16 cellular contexts compared by ENCODE assay signal in genomic region chr7:130879191-130879590, GRCh38.
DNase-seq lines count a peak whose midpoint lies in the region; ATAC-seq, FAIRE-seq and TF ChIP-seq lines count a peak whose summit lies in the region.
"Had no signal": no experiment of that assay in that cellular context is flagged by ENCODE, and none has a peak within 500 bp of the region (broad histone marks: within the 10 kb centered on the region; RNA-seq: fewer than 3 reads in every experiment).

No MANE protein-coding gene starts in this region.

- H2AFZ ChIP-seq in PC-9 (no peak overlapping the region), endothelial cell of umbilical vein (ENCODE audit: low read depth, low read length) (no peak overlapping the region)

- H3K9me2 ChIP-seq in PC-9 (ENCODE audit: insufficient read depth): no peaks in the 10 kb centered on the region

- dilution Hi-C loops in endothelial cell of umbilical vein (cut with MboI; ENCODE audit: extremely low pct_ligation_motif_present, low sequenced_read_pairs): no loop called here

- H3K36me3 Mint-ChIP-seq in stimulated activated naive CD8-positive, alpha-beta T cell treated with anti-CD3 and anti-CD28 coated beads, Interleukin-15, Interleukin-2, amounts not matched to agents 100 ng/mL and 50 ng/mL, for 24 hours (ENCODE audit: low read depth): peaks cover 87% of the 10 kb centered on the region

- no peak overlapping the region for H3K4me3 ChIP-seq in PC-9
- no peak overlapping the region for H3K4me3 ChIP-seq in endothelial cell of umbilical vein (replicated peaks in 1 of 3; ENCODE audit: insufficient read depth in 1 of 3, low read depth in 1 of 3, low read length in 3 of 3)
- no peak overlapping the region for H3K4me3 ChIP-seq in vagina
- H3K4me3 ChIP-seq in esophagus squamous epithelium: no peak overlapping the region
- H3K4me3 ChIP-seq: Peyer's patch had no signal

- no peaks in the 10 kb centered on the region for H3K9me3 ChIP-seq in PC-9 (ENCODE audit: insufficient read depth, low read depth)
- H3K9me3 ChIP-seq in endothelial cell of umbilical vein (replicated peaks; ENCODE audit: control insufficient read depth, insufficient read depth, low read length): no peaks in the 10 kb centered on the region
- no peaks in the 10 kb centered on the region for H3K9me3 ChIP-seq in vagina
- no peaks in the 10 kb centered on the region for H3K9me3 ChIP-seq in esophagus squamous epithelium
- H3K9me3 ChIP-seq: Peyer's patch had no signal

- H3K4me3 Mint-ChIP-seq in stimulated activated naive CD8-positive, alpha-beta T cell treated with anti-CD3 and anti-CD28 coated beads, Interleukin-15, Interleukin-2, amounts not matched to agents 100 ng/mL and 50 ng/mL, for 24 hours: no peak overlapping the region

- FAIRE-seq in endothelial cell of umbilical vein (lab: Jason Lieb, UNC): no peak
- FAIRE-seq: GM12891 had no signal

- H3K4me1 Mint-ChIP-seq in stimulated activated naive CD8-positive, alpha-beta T cell treated with anti-CD3 and anti-CD28 coated beads, Interleukin-15, Interleukin-2, amounts not matched to agents 100 ng/mL and 50 ng/mL, for 24 hours (ENCODE audit: low read depth): peaks cover 29% of the 10 kb centered on the region

- H4K20me1 ChIP-seq in PC-9 (ENCODE audit: insufficient read depth): peaks cover 82% of the 10 kb centered on the region
- H4K20me1 ChIP-seq in endothelial cell of umbilical vein (replicated peaks; ENCODE audit: control insufficient read depth, extremely low read depth, insufficient read depth, low read length): peaks cover 7% of the 10 kb centered on the region

- CTCF ChIA-PET in PC-9 (lab: Charles Lee) (no interaction called here), endothelial cell of umbilical vein (lab: Charles Lee) (no interaction called here)

- BruUV-seq in PC-9 (replicated peaks; lab: Mats Ljungman, UMichigan) (no TSS peak), endothelial cell of umbilical vein (replicated peaks; lab: Mats Ljungman, UMichigan) (no TSS peak)

- no peak overlapping the region for H3K9ac ChIP-seq in endothelial cell of umbilical vein (replicated peaks; ENCODE audit: extremely low read depth, insufficient read depth, low read length)

- peaks cover 88% of the 10 kb centered on the region for H3K79me2 ChIP-seq in PC-9 (ENCODE audit: low read depth)
- H3K79me2 ChIP-seq in endothelial cell of umbilical vein (ENCODE audit: control insufficient read depth, insufficient read depth, low read length): peaks cover 94% of the 10 kb centered on the region

- TF ChIP-seq POLR2A in endothelial cell of umbilical vein (IDR thresholded peaks at IDR 0.05; ENCODE audit: low read depth, low read length): no peak
- no peak for TF ChIP-seq POLR2A in vagina (IDR thresholded peaks at IDR 0.05)
- TF ChIP-seq POLR2A in esophagus squamous epithelium (IDR thresholded peaks at IDR 0.05): no peak
- TF ChIP-seq POLR2A in GM18505 (IDR thresholded peaks at IDR 0.05; ENCODE audit: borderline replicate concordance, extremely low read depth, insufficient read depth, insufficient read length): no peak

- H3K4me2 ChIP-seq in PC-9 (no peak overlapping the region), endothelial cell of umbilical vein (ENCODE audit: insufficient read depth, low read length) (no peak overlapping the region)

- no peak for TF ChIP-seq CTCF in PC-9 (conservative IDR thresholded peaks at IDR 0.05)
- TF ChIP-seq CTCF in endothelial cell of umbilical vein (IDR thresholded peaks at IDR 0.05; ENCODE audit: extremely low read depth in 1 of 2, insufficient read depth in 1 of 2, low read depth in 1 of 2, low read length in 2 of 2): no peak
- TF ChIP-seq CTCF in vagina (IDR thresholded peaks at IDR 0.05): no peak
- no peak for TF ChIP-seq CTCF in esophagus squamous epithelium (IDR thresholded peaks at IDR 0.05)

- no peaks in the 10 kb centered on the region for H3K27me3 Mint-ChIP-seq in stimulated activated naive CD8-positive, alpha-beta T cell treated with anti-CD3 and anti-CD28 coated beads, Interleukin-15, Interleukin-2, amounts not matched to agents 100 ng/mL and 50 ng/mL, for 24 hours
- H3K27me3 Mint-ChIP-seq: progenitor cell of endocrine pancreas had no signal

- no peak for DNase-seq in stimulated activated naive CD8-positive, alpha-beta T cell treated with anti-CD3 and anti-CD28 coated beads, Interleukin-15, Interleukin-2, amounts not matched to agents 100 U/mL and 50 U/mL, for 24 hours
- no peak for DNase-seq in PC-9
- no peak for DNase-seq in endothelial cell of umbilical vein (ENCODE audit: low read depth, low spot score)
- DNase-seq in vagina (ENCODE audit: extremely low spot score in 2 of 2): no peak
- DNase-seq in esophagus squamous epithelium (lab: John Stamatoyannopoulos, UW): no peak
- DNase-seq: activated CD4-positive, alpha-beta T cell treated with anti-CD3 and anti-CD28 coated beads, Interleukin-2, amount 50 U/mL, for 1 hour; activated gamma-delta T cell treated with Interleukin-2 at 50 U/mL for 16 hours; central memory CD4-positive, alpha-beta T cell; NCI-H446 treated with DMSO at 0.1 percent for 48 hours; Peyer's patch; stimulated activated CD8-positive, alpha-beta memory T cell treated with anti-CD3 and anti-CD28 coated beads, Interleukin-4, amount 100 ng/mL, for 48 hours had no signal

- H3K27ac Mint-ChIP-seq in stimulated activated naive CD8-positive, alpha-beta T cell treated with anti-CD3 and anti-CD28 coated beads, Interleukin-15, Interleukin-2, amounts not matched to agents 100 ng/mL and 50 ng/mL, for 24 hours: peak overlapping the region; percentile 54
- H3K27ac Mint-ChIP-seq: progenitor cell of endocrine pancreas had no signal

- no peak for ATAC-seq in stimulated activated naive CD8-positive, alpha-beta T cell treated with anti-CD3 and anti-CD28 coated beads, Interleukin-15, Interleukin-2, amounts not matched to agents 100 U/mL and 50 U/mL, for 24 hours
- ATAC-seq in GM21367 (IDR thresholded peaks at IDR 0.05; ENCODE audit: unreplicated experiment) (no peak), GM18505 (IDR thresholded peaks at IDR 0.05; ENCODE audit: unreplicated experiment) (no peak)

- 93 to 97% methylated on average over 2 of the region's 2 CpGs for WGBS in esophagus squamous epithelium, 2 donors

- intact Hi-C loops in PC-9 (cut with micrococcal nuclease; ENCODE audit: unreplicated experiment) (no loop called here), endothelial cell of umbilical vein (cut with micrococcal nuclease) (no loop called here), vagina (cut with DNase I) (no loop called here), esophagus squamous epithelium (cut with DNase I) (no loop called here)

- H3K27ac ChIP-seq in PC-9: peak overlapping the region; percentile 25
- peak overlapping the region; percentile 12 for H3K27ac ChIP-seq in endothelial cell of umbilical vein (ENCODE audit: insufficient read depth, low read depth, low read length)
- peak overlapping the region; percentile 24 for H3K27ac ChIP-seq in vagina
- H3K27ac ChIP-seq in esophagus squamous epithelium: peak overlapping the region in 1 of 4 donors; percentile 78
- H3K27ac ChIP-seq: Peyer's patch had no signal

- no peaks in the 10 kb centered on the region for H3K27me3 ChIP-seq in PC-9 (ENCODE audit: insufficient read depth, low read depth)
- no peaks in the 10 kb centered on the region for H3K27me3 ChIP-seq in endothelial cell of umbilical vein (ENCODE audit: control insufficient read depth in 2 of 2, insufficient read depth in 2 of 2, low read length in 2 of 2)
- no peaks in the 10 kb centered on the region for H3K27me3 ChIP-seq in vagina
- H3K27me3 ChIP-seq in esophagus squamous epithelium: no peaks in the 10 kb centered on the region
- H3K27me3 ChIP-seq: Peyer's patch had no signal

- no peaks in the 10 kb centered on the region for H3K9me1 ChIP-seq in endothelial cell of umbilical vein (replicated peaks; ENCODE audit: control insufficient read depth, extremely low read depth, insufficient read depth, low read length)

- H3K36me3 ChIP-seq in PC-9 (ENCODE audit: low read depth) (peaks cover 91% of the 10 kb centered on the region), endothelial cell of umbilical vein (ENCODE audit: control insufficient read depth in 2 of 2, extremely low read depth in 1 of 2, insufficient read depth in 2 of 2, low read length in 2 of 2) (peaks cover 20 to 58% of the 10 kb centered on the region in 2 experiments), vagina (peaks cover 0 to 40% of the 10 kb centered on the region in 2 donors), esophagus squamous epithelium (peaks cover 0 to 65% (median 6%) of the 10 kb centered on the region in 3 donors)

- H3K4me1 ChIP-seq in PC-9 (replicated peaks; ENCODE audit: insufficient read depth) (peaks cover 7% of the 10 kb centered on the region), endothelial cell of umbilical vein (ENCODE audit: control insufficient read depth, extremely low read depth, insufficient read depth, low read length) (peaks cover 18% of the 10 kb centered on the region), vagina (peaks cover 52% of the 10 kb centered on the region), esophagus squamous epithelium (peaks cover 30 to 64% (median 37%) of the 10 kb centered on the region in 3 donors)
- H3K4me1 ChIP-seq: Peyer's patch had no signal

- peaks cover 98% of the 10 kb centered on the region for H3F3A ChIP-seq in PC-9 (ENCODE audit: insufficient read depth, low read depth)

- H3K9me3 Mint-ChIP-seq in stimulated activated naive CD8-positive, alpha-beta T cell treated with anti-CD3 and anti-CD28 coated beads, Interleukin-15, Interleukin-2, amounts not matched to agents 100 ng/mL and 50 ng/mL, for 24 hours: no peaks in the 10 kb centered on the region

- POLR2A ChIA-PET in PC-9 (lab: Charles Lee; ENCODE audit: unreplicated experiment) (no interaction called here), endothelial cell of umbilical vein (lab: Charles Lee) (no interaction called here)

TF ChIP-seq in endothelial cell of umbilical vein, 7 proteins besides CTCF, POLR2A, EP300 and RAD21:
- TF ChIP-seq EZH2 (IDR thresholded peaks at IDR 0.05; ENCODE audit: borderline replicate concordance, low read depth, low read length, severe bottlenecking) (no peak), FOS (IDR thresholded peaks at IDR 0.05; ENCODE audit: borderline replicate concordance, insufficient read depth, low read length) (no peak), POLR2AphosphoS5 (IDR thresholded peaks at IDR 0.05; ENCODE audit: insufficient read depth, low read depth, low read length) (no peak)
